7 cellular contexts compared by ENCODE assay signal in the genomic region with DNA sequence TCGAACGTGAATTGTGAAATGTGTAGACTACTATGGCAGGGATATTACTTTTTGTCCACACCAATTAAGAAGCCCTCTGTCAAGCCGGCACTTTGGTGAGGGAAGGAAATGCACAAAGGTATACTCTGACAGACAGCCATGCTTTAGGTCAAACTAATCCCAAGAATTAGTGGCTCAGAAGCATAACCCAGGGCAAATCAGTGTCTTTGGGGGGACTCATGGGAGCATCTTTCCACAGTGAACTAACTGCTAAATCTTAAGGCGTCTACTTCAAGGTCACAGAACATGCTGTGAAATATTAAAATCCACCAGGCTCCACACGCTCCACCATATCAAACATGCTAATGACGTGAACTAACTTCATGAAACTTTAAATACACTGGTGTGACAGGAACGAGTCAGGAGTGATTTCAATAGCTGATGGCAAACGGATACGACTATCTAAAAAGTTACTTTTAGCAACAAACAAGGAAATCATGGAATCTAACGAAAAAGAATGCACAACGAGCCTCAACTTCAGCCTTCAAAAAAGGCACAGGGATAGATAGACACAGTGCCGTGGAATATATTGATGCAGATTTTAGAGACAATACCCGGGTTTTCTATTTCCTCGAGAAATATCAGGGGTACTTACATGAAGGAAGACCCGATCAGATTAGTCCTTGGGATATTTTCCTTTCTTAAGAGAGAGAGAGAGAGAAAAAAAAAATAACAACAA. TPM values are rescaled to one million over a fixed set of nuclear protein-coding genes. Genes with fewer than 3 reads are reported as not detected.
DNase-seq lines count a peak whose midpoint lies in the region; ATAC-seq and TF ChIP-seq lines count a peak whose summit lies in the region.

No MANE protein-coding gene starts in this region.

- 1 to 5% methylated on average over 15 of the region's 15 CpGs for WGBS in esophagus squamous epithelium, 2 donors

- H3K9ac ChIP-seq in SK-N-MC (ENCODE audit: insufficient read length), result peak overlapping the region; percentile 74

- intact Hi-C loops in esophagus squamous epithelium (cut with DNase I), result loop anchor here (10.0 kb wide), 1 partner anchor 48 kb away; no protein-coding TSS in a partner anchor

- H2AFZ ChIP-seq in neuron (ENCODE audit: low read depth, low read length), result peak overlapping the region; percentile 88

- TF ChIP-seq CTCF in HEK293 (tag by site-specific recombination; IDR thresholded peaks at IDR 0.05) (no peak), esophagus squamous epithelium (IDR thresholded peaks at IDR 0.05) (no peak)

- no peak for ATAC-seq in GM19035 (IDR thresholded peaks at IDR 0.05; ENCODE audit: unreplicated experiment)

- peaks cover 17% of the 10 kb centered on the region; the same call in 1 of the 2 replicates for H3K4me1 ChIP-seq in HEK293 (ENCODE audit: control insufficient read depth, insufficient read depth, low read length)
- H3K4me1 ChIP-seq in esophagus squamous epithelium, result peaks cover 0 to 37% (median 3%) of the 10 kb centered on the region in 3 donors
- peaks cover 17% of the 10 kb centered on the region for H3K4me1 ChIP-seq in neuron (ENCODE audit: insufficient read depth, low read length)

- no peak for DNase-seq in SK-N-MC (ENCODE audit: low read depth, low spot score)
- DNase-seq in esophagus squamous epithelium (lab: John Stamatoyannopoulos, UW), result no peak
- DNase-seq in hippocampal formation (lab: John Stamatoyannopoulos, UW), result no peak
- DNase-seq in stimulated activated naive CD4-positive, alpha-beta T cell treated with Interleukin-2 at 50 U/mL for 16 hours (lab: John Stamatoyannopoulos, UW), result no peak

- POLR2A ChIA-PET in HEK293 (lab: Yijun Ruan, JAX), result interaction anchor here (0.6 to 1.2 kb wide), 2 partner anchors 97 kb away, joined by 3 to 4 read pairs; no protein-coding TSS in a partner anchor

- CTCF ChIA-PET in HEK293 (lab: Yijun Ruan, JAX), result interaction anchor here (0.6 to 1.0 kb wide), 4 partner anchors 9 to 1007 kb away, joined by 3 read pairs; no protein-coding TSS in a partner anchor

- H3K27me3 ChIP-seq in esophagus squamous epithelium, result peaks cover 0 to 8% (median 0%) of the 10 kb centered on the region in 4 donors
- no peaks in the 10 kb centered on the region for H3K27me3 ChIP-seq in neuron (ENCODE audit: insufficient read depth, low read length)

- no peaks in the 10 kb centered on the region for H3K9me3 ChIP-seq in HEK293 (ENCODE audit: control insufficient read depth, insufficient read depth, low read depth, low read length)
- H3K9me3 ChIP-seq in SK-N-MC (ENCODE audit: low read depth, low read length), result no peaks in the 10 kb centered on the region
- no peaks in the 10 kb centered on the region for H3K9me3 ChIP-seq in esophagus squamous epithelium
- H3K9me3 ChIP-seq in neuron (ENCODE audit: low read length), result no peaks in the 10 kb centered on the region

- no peaks in the 10 kb centered on the region for H3K36me3 ChIP-seq in HEK293 (ENCODE audit: control insufficient read depth in 2 of 2, insufficient read depth in 1 of 2, low read length in 2 of 2)
- no peaks in the 10 kb centered on the region for H3K36me3 ChIP-seq in SK-N-MC (ENCODE audit: insufficient read depth, low read length)
- H3K36me3 ChIP-seq in esophagus squamous epithelium, result no peaks in the 10 kb centered on the region
- no peaks in the 10 kb centered on the region for H3K36me3 ChIP-seq in neuron (ENCODE audit: insufficient read depth, low read length)

- TF ChIP-seq POLR2A in esophagus squamous epithelium (IDR thresholded peaks at IDR 0.05), result no peak

- H3K27ac ChIP-seq in HEK293 (ENCODE audit: extremely low read depth, low read depth, low read length) (peak overlapping the region; percentile 77), SK-N-MC (no peak overlapping the region), esophagus squamous epithelium (peak overlapping the region; percentile 71 to 95 (median 91))

- H3K4me3 ChIP-seq in HEK293 (ENCODE audit: low read depth, low read length) (peak overlapping the region; percentile 82), SK-N-MC (peak overlapping the region; percentile 96), esophagus squamous epithelium (peak overlapping the region; percentile 34 to 67 (median 60)), neuron (ENCODE audit: low read length) (peak overlapping the region; percentile 59)

TF ChIP-seq in HEK293, 187 proteins besides CTCF, POLR2A, EP300 and RAD21:
- TF ChIP-seq ZNF544 (tag by site-specific recombination; IDR thresholded peaks at IDR 0.05) (no peak), FEZF1 (tag by site-specific recombination; IDR thresholded peaks at IDR 0.05) (no peak), ZBTB17 (tag by site-specific recombination; IDR thresholded peaks at IDR 0.05) (peak; percentile 8; the same call in 1 of the 2 replicates), ZNF621 (tag by site-specific recombination; IDR thresholded peaks at IDR 0.05) (no peak), GLIS2 (tag by site-specific recombination; IDR thresholded peaks at IDR 0.05) (no peak), ZNF10 (tag by site-specific recombination; IDR thresholded peaks at IDR 0.05) (no peak), ZNF501 (tag by site-specific recombination; IDR thresholded peaks at IDR 0.05) (0 out of 2 replicates have a peak, but pooled peaks have one; percentile 7), ZBTB10 (tag by site-specific recombination; IDR thresholded peaks at IDR 0.05) (no peak), ZNF335 (tag by site-specific recombination; conservative IDR thresholded peaks at IDR 0.05) (peak; percentile 70), REPIN1 (tag by site-specific recombination; IDR thresholded peaks at IDR 0.05; ENCODE audit: low read depth) (no peak)
- TF ChIP-seq, protein P1, sequence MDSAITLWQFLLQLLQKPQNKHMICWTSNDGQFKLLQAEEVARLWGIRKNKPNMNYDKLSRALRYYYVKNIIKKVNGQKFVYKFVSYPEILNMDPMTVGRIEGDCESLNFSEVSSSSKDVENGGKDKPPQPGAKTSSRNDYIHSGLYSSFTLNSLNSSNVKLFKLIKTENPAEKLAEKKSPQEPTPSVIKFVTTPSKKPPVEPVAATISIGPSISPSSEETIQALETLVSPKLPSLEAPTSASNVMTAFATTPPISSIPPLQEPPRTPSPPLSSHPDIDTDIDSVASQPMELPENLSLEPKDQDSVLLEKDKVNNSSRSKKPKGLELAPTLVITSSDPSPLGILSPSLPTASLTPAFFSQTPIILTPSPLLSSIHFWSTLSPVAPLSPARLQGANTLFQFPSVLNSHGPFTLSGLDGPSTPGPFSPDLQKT (IDR thresholded peaks at IDR 0.05; ENCODE audit: borderline replicate concordance, low read depth, low read length), result no peak

RNA-seq across cellular contexts. Expression of gene MEF2C, which starts 0.5 kb away (rescaled TPM):
- 10 to 100 TPM in 2 of 4 donors, 1 to 10 TPM in 2; 3.1 to 17.5 (median 9.9) TPM for total RNA-seq in esophagus squamous epithelium
